In the genomic region with DNA sequence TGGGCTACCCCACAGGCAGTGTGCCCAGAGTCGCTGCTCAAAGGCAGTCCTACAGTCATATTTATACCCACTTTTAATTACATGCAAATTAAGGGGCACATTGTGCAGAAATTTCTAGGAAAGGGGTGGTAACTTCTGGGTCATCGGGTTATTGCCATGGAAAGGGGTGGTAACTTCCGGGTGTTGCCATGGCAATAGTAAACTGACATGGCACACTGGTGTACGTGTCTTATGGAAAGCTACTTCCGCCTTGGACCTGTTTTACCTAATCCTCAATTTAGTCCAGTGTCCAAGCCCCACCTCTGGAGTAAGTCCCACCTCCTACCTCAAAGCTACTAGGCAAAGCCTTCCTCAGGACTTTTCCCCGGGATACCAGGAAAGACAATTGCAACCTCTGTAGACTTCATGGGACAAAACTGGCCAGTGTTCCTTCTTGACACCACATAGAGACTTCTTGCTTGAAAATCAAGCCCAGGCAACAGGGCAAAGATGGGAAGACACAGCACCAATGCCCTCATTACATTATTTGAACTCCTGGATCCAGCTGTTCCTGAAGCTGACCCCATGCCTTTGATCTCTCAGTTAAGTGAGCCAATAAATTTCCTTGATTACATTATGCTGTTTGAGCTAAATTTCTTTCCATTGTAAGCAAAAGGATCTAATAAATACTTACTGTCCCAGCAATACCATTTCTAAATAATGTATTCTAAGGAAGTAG, we compare ENCODE assay signal across 24 cellular contexts.
DNase-seq lines count a peak whose midpoint lies in the region; ATAC-seq, FAIRE-seq and TF ChIP-seq lines count a peak whose summit lies in the region.
"Had no signal": no experiment of that assay in that cellular context is flagged by ENCODE, and none has a peak within 500 bp of the region (broad histone marks: within the 10 kb centered on the region; RNA-seq: fewer than 3 reads in every experiment).

No MANE protein-coding gene starts in this region.

- POLR2A ChIA-PET in HepG2 (lab: Yijun Ruan, JAX): no interaction called here

- no peak for TF ChIP-seq RAD21 in HepG2 (CRISPR knock-in tag; IDR thresholded peaks at IDR 0.05)

- ATAC-seq in HepG2: no peak
- no peak for ATAC-seq in right lobe of liver
- ATAC-seq: A549; CD8-positive, alpha-beta T cell; GM12878 had no signal

- TF ChIP-seq POLR2A in HepG2 (IDR thresholded peaks at IDR 0.05; ENCODE audit: insufficient read depth in 1 of 2, low read depth in 2 of 2, low read length in 2 of 2) (no peak), right lobe of liver (IDR thresholded peaks at IDR 0.05) (no peak), testis (IDR thresholded peaks at IDR 0.05) (no peak), vagina (IDR thresholded peaks at IDR 0.05) (no peak)

- no peak overlapping the region for H3K27ac Mint-ChIP-seq in endodermal cell
- H3K27ac Mint-ChIP-seq: B cell; CD4-positive, alpha-beta T cell; CD8-positive, alpha-beta T cell had no signal

- no peak overlapping the region for H2AFZ ChIP-seq in HepG2 (ENCODE audit: low read length)

- no peak for TF ChIP-seq EP300 in HepG2 (IDR thresholded peaks at IDR 0.05; ENCODE audit: low read depth in 2 of 2, low read length in 2 of 2)
- no peak for TF ChIP-seq EP300 in HepG2 (CRISPR knock-in tag; IDR thresholded peaks at IDR 0.05; ENCODE audit: borderline replicate concordance)

- H3K36me3 Mint-ChIP-seq in endodermal cell (ENCODE audit: low read depth): no peaks in the 10 kb centered on the region
- H3K36me3 Mint-ChIP-seq: CD8-positive, alpha-beta T cell had no signal

- in situ Hi-C loops in HepG2 (cut with HindIII; ENCODE audit: extremely low pct_ligation_motif_present, low pct_unique_long_range_greater_than_20kb): no loop called here

- CTCF ChIA-PET in HepG2 (lab: Yijun Ruan, JAX; ENCODE audit: low intra/inter-chr PET ratio, low total read pairs): no interaction called here

- intact Hi-C loops in HepG2 (cut with micrococcal nuclease; ENCODE audit: unreplicated experiment) (no loop called here), right lobe of liver (cut with DNase I) (no loop called here), testis (cut with DNase I; ENCODE audit: low total_unique reads) (no loop called here), vagina (cut with DNase I) (no loop called here)

- H3K27me3 ChIP-seq in HepG2 (ENCODE audit: control insufficient read depth in 1 of 2, insufficient read depth in 2 of 2, low read length in 2 of 2) (peaks cover 5 to 73% of the 10 kb centered on the region in 2 experiments), right lobe of liver (no peaks in the 10 kb centered on the region), endodermal cell (ENCODE audit: control insufficient read depth, insufficient read depth, low read length, poor library complexity, severe bottlenecking) (no peaks in the 10 kb centered on the region), testis (no peaks in the 10 kb centered on the region), vagina (no peaks in the 10 kb centered on the region)
- H3K27me3 ChIP-seq: BLaER1 treated with 17β-estradiol and CSF1 and Interleukin-3, amounts not matched to agents 10 nM and 100 nM had no signal

- H3K9me3 ChIP-seq in HepG2 (ENCODE audit: low read length) (no peaks in the 10 kb centered on the region), right lobe of liver (no peaks in the 10 kb centered on the region), endodermal cell (ENCODE audit: control insufficient read depth, low read length) (no peaks in the 10 kb centered on the region), testis (no peaks in the 10 kb centered on the region), vagina (no peaks in the 10 kb centered on the region)
- H3K9me3 ChIP-seq: A549 had no signal

- H3K4me3 ChIP-seq in HepG2 (replicated peaks in 1 of 3; ENCODE audit: insufficient read depth in 1 of 3, low read depth in 2 of 3, low read length in 3 of 3) (no peak overlapping the region), right lobe of liver (no peak overlapping the region), endodermal cell (ENCODE audit: low read length) (no peak overlapping the region), testis (no peak overlapping the region), vagina (no peak overlapping the region)
- H3K4me3 ChIP-seq: A549; BLaER1 treated with 17β-estradiol and CSF1 and Interleukin-3, amounts not matched to agents 10 nM and 100 nM; GM12878 had no signal

- H3K79me2 ChIP-seq in HepG2 (ENCODE audit: insufficient read depth, low read length): no peaks in the 10 kb centered on the region

- FAIRE-seq in HepG2 (lab: Jason Lieb, UNC) (no peak), GM19239 (lab: Jason Lieb, UNC) (no peak)
- FAIRE-seq: A549, GM12878, GM12892, GM18507 had no signal

- H3K27ac ChIP-seq in HepG2 (ENCODE audit: extremely low read length, insufficient read depth, low read length) (no peak overlapping the region), right lobe of liver (no peak overlapping the region), endodermal cell (ENCODE audit: low read depth, low read length) (no peak overlapping the region), testis (no peak overlapping the region), vagina (no peak overlapping the region)
- H3K27ac ChIP-seq: 22Rv1; A549; BLaER1 treated with 17β-estradiol and CSF1 and Interleukin-3, amounts not matched to agents 10 nM and 100 nM; C4-2B had no signal

- DNase-seq in HepG2 (ENCODE audit: low spot score) (no peak), right lobe of liver (no peak), endodermal cell (peak; percentile 16), testis (peak; percentile 58), vagina (ENCODE audit: extremely low spot score in 2 of 2) (no peak), GM19239 (ENCODE audit: insufficient read length, low spot score) (no peak)
- DNase-seq: AML-193; CD4-positive, alpha-beta T cell; CD8-positive, alpha-beta T cell; DMS 273 treated with DMSO at 0.1 percent for 48 hours; DMS153; DMS53; DMS79; DND-41; EL; GDM1 had no signal

- H4K20me1 ChIP-seq in HepG2 (ENCODE audit: insufficient read depth, low read length): no peaks in the 10 kb centered on the region
- H4K20me1 ChIP-seq: BLaER1 treated with 17β-estradiol and CSF1 and Interleukin-3, amounts not matched to agents 10 nM and 100 nM had no signal

- no peak overlapping the region for H3K4me3 Mint-ChIP-seq in endodermal cell
- H3K4me3 Mint-ChIP-seq: B cell; CD4-positive, alpha-beta T cell; CD8-positive, alpha-beta T cell had no signal

- no peaks in the 10 kb centered on the region for H3K4me1 Mint-ChIP-seq in endodermal cell
- H3K4me1 Mint-ChIP-seq: B cell had no signal

- H3K36me3 ChIP-seq in HepG2 (replicated peaks in 1 of 2; ENCODE audit: control insufficient read depth in 1 of 2, insufficient read depth in 2 of 2, low read length in 2 of 2) (no peaks in the 10 kb centered on the region), right lobe of liver (no peaks in the 10 kb centered on the region), endodermal cell (ENCODE audit: control insufficient read depth, insufficient read depth, low read length) (no peaks in the 10 kb centered on the region), testis (ENCODE audit: low read depth, missing control alignments) (no peaks in the 10 kb centered on the region), vagina (no peaks in the 10 kb centered on the region)
- H3K36me3 ChIP-seq: BLaER1 treated with 17β-estradiol and CSF1 and Interleukin-3, amounts not matched to agents 10 nM and 100 nM had no signal

- TF ChIP-seq CTCF in HepG2 (CRISPR knock-in tag; IDR thresholded peaks at IDR 0.05): no peak
- TF ChIP-seq CTCF in right lobe of liver (IDR thresholded peaks at IDR 0.05): no peak
- no peak for TF ChIP-seq CTCF in endodermal cell (conservative IDR thresholded peaks at IDR 0.05)
- no peak for TF ChIP-seq CTCF in testis (IDR thresholded peaks at IDR 0.05)
- TF ChIP-seq CTCF in vagina (IDR thresholded peaks at IDR 0.05): no peak

- WGBS in HepG2 (ENCODE audit: low lambda C conversion rate): 54% methylated on average over 6 of the region's 6 CpGs
- 80% methylated on average over 2 of the region's 6 CpGs for WGBS in right lobe of liver (ENCODE audit: insufficient coverage, low coverage, low lambda C conversion rate, missing lambda C conversion rate)
- WGBS in endodermal cell (ENCODE audit: insufficient coverage in 1 of 2, insufficient read length in 1 of 2), 2 experiments: 91 to 93% methylated on average over 5 to 6 of the region's 6 CpGs
- 79 to 81% methylated on average over 6 of the region's 6 CpGs for WGBS in testis, 2 donors

- H3K9ac ChIP-seq in HepG2 (ENCODE audit: insufficient read depth, low read depth, low read length) (no peak overlapping the region), endodermal cell (ENCODE audit: extremely low read depth, low read length, poor library complexity, severe bottlenecking) (no peak overlapping the region)
- H3K9ac ChIP-seq: BLaER1 treated with 17β-estradiol and CSF1 and Interleukin-3, amounts not matched to agents 10 nM and 100 nM had no signal

- H3K4me1 ChIP-seq in HepG2 (ENCODE audit: insufficient read depth, low read length) (no peaks in the 10 kb centered on the region), right lobe of liver (no peaks in the 10 kb centered on the region), endodermal cell (ENCODE audit: control insufficient read depth, insufficient read depth, low read length) (no peaks in the 10 kb centered on the region), testis (peaks cover 4% of the 10 kb centered on the region), vagina (peaks cover 8% of the 10 kb centered on the region)
- H3K4me1 ChIP-seq: A549 had no signal

- no peak overlapping the region for H3K4me2 ChIP-seq in HepG2 (ENCODE audit: low read depth, low read length)
- H3K4me2 ChIP-seq: A549 had no signal

- H3K27me3 Mint-ChIP-seq in endodermal cell (ENCODE audit: insufficient read depth): peaks cover 2% of the 10 kb centered on the region

- no TSS peak for BruUV-seq in HepG2 (replicated peaks; lab: Mats Ljungman, UMichigan)

- H3K9me3 Mint-ChIP-seq in endodermal cell: no peaks in the 10 kb centered on the region
- H3K9me3 Mint-ChIP-seq: CD4-positive, alpha-beta T cell; CD8-positive, alpha-beta T cell had no signal

TF ChIP-seq in HepG2, 621 proteins besides CTCF, POLR2A, EP300 and RAD21 (continues in another document):
- no peak for TF ChIP-seq SETDB1 (CRISPR knock-in tag; IDR thresholded peaks at IDR 0.05; ENCODE audit: borderline replicate concordance)

Comparison
In these comparisons a context has a peak if more than half of its experiments do, and no peak if none do; other contexts are left out.
1. DNase-seq: peak in endodermal cell (single experiment) and testis (single experiment); none in HepG2 (single experiment), right lobe of liver (0 of 3), vagina (0 of 2) and GM19239 (single experiment).